Comparison of ENCODE assay signal across 8 cellular contexts in genomic region chr4:147707892-147708672, GRCh38. TPM values are rescaled to one million over a fixed set of nuclear protein-coding genes. Genes with fewer than 3 reads are reported as not detected.
DNase-seq lines count a peak whose midpoint lies in the region; ATAC-seq and TF ChIP-seq lines count a peak whose summit lies in the region.

No MANE protein-coding gene starts in this region.

- intact Hi-C loops in esophagus squamous epithelium (cut with DNase I) = loop anchor here (5.0 kb wide), 1 partner anchor 159 kb away; no protein-coding TSS in a partner anchor

- no peaks in the 10 kb centered on the region for H3K36me3 Mint-ChIP-seq in GM23338 (ENCODE audit: low read depth)
- no peaks in the 10 kb centered on the region for H3K36me3 Mint-ChIP-seq in activated CD8-positive, alpha-beta T cell treated with anti-CD3 and anti-CD28 coated beads, Interleukin-2, amount 10 ng/mL, durations not matched to agents 7 days and 5 days (ENCODE audit: low read depth)
- no peaks in the 10 kb centered on the region for H3K36me3 Mint-ChIP-seq in nephron (ENCODE audit: low read depth)
- no peaks in the 10 kb centered on the region for H3K36me3 Mint-ChIP-seq in stimulated activated memory B cell treated with anti-CD40 and anti-IgM and Interleukin-4, amounts not matched to agents 10 μg/mL and 1 μg/mL and 100 μg/mL, for 72 hours

- TF ChIP-seq CTCF in GM23338 (conservative IDR thresholded peaks at IDR 0.05; ENCODE audit: low read depth in 2 of 2) (peak; percentile 79 to 99), esophagus squamous epithelium (IDR thresholded peaks at IDR 0.05) (peak; percentile 82 to 94 (median 87)), nephron (IDR thresholded peaks at IDR 0.05; ENCODE audit: unreplicated experiment in 3 of 3) (peak; percentile 85 to 90 (median 90))

- H3K4me3 ChIP-seq in GM23338 (no peak overlapping the region), esophagus squamous epithelium (no peak overlapping the region)

- no peaks in the 10 kb centered on the region for H3K4me1 ChIP-seq in GM23338 (ENCODE audit: insufficient read depth)
- peaks cover 0 to 11% (median 6%) of the 10 kb centered on the region in 3 donors for H3K4me1 ChIP-seq in esophagus squamous epithelium

- H3K4me3 Mint-ChIP-seq in GM23338 (no peak overlapping the region), nephron (no peak overlapping the region)
- no peak overlapping the region for H3K4me3 Mint-ChIP-seq in activated CD8-positive, alpha-beta T cell treated with anti-CD3 and anti-CD28 coated beads, Interleukin-2, amount 10 ng/mL, durations not matched to agents 7 days and 5 days
- no peak overlapping the region for H3K4me3 Mint-ChIP-seq in stimulated activated memory B cell treated with anti-CD40 and anti-IgM and Interleukin-4, amounts not matched to agents 10 μg/mL and 1 μg/mL and 100 μg/mL, for 72 hours

- H3K27ac ChIP-seq in GM23338 (ENCODE audit: low read depth) = no peak overlapping the region; the same call in 1 of the 2 replicates
- peak overlapping the region in 1 of 4 donors; percentile 26 for H3K27ac ChIP-seq in esophagus squamous epithelium

- H4K20me1 ChIP-seq in GM23338 (replicated peaks; ENCODE audit: insufficient read depth) = no peaks in the 10 kb centered on the region

- H3F3A ChIP-seq in GM23338 (replicated peaks; ENCODE audit: low read depth) = no peaks in the 10 kb centered on the region

- H3K36me3 ChIP-seq in GM23338 (ENCODE audit: insufficient read depth) = no peaks in the 10 kb centered on the region
- H3K36me3 ChIP-seq in esophagus squamous epithelium = no peaks in the 10 kb centered on the region

- WGBS in esophagus squamous epithelium, 2 donors = 29 to 37% methylated on average over 7 of the region's 7 CpGs

- peak; percentile 75 for ATAC-seq in GM23338
- ATAC-seq in activated CD8-positive, alpha-beta T cell treated with anti-CD3 and anti-CD28 coated beads, Interleukin-2, amount 10 ng/mL, durations not matched to agents 7 days and 5 days = peak; percentile 71
- ATAC-seq in stimulated activated memory B cell treated with anti-CD40 and anti-IgM and Interleukin-4, amounts not matched to agents 10 μg/mL and 1 μg/mL and 100 μg/mL, for 72 hours = no peak

- no peaks in the 10 kb centered on the region for H3K79me2 ChIP-seq in GM23338 (replicated peaks; ENCODE audit: insufficient read depth)

- H3K27me3 ChIP-seq in GM23338 (ENCODE audit: insufficient read depth) = no peaks in the 10 kb centered on the region
- H3K27me3 ChIP-seq in esophagus squamous epithelium = no peaks in the 10 kb centered on the region

- DNase-seq in NCI-H1417 (lab: John Stamatoyannopoulos, UW) (peak; percentile 23 to 70 (median 29)), NCI-H1417 treated with DMSO at 0.1 percent for 48 hours (lab: John Stamatoyannopoulos, UW) (no peak), GM23338 (ENCODE audit: low spot score) (peak; percentile 72), NCI-H1105 (lab: John Stamatoyannopoulos, UW) (peak; percentile 2), esophagus squamous epithelium (lab: John Stamatoyannopoulos, UW) (no peak)
- DNase-seq in activated CD8-positive, alpha-beta T cell treated with anti-CD3 and anti-CD28 coated beads, Interleukin-2, amount 10 ng/mL, durations not matched to agents 7 days and 5 days = peak; percentile 62

- CTCF ChIA-PET in activated CD8-positive, alpha-beta T cell treated with anti-CD3 and anti-CD28 coated beads, Interleukin-2, amount 10 ng/mL, durations not matched to agents 7 days and 5 days (lab: Charles Lee) = interaction anchor here (0.7 to 8.4 kb wide), 18 partner anchors 9 to 157 kb away, joined by 3 to 160 read pairs (median 4); partner anchors contain the start of genes ARHGAP10 and TMEM184C

- no peak for TF ChIP-seq POLR2A in esophagus squamous epithelium (IDR thresholded peaks at IDR 0.05)

- no peaks in the 10 kb centered on the region for H3K27me3 Mint-ChIP-seq in GM23338 (ENCODE audit: insufficient read depth, low read depth, poor library complexity)
- H3K27me3 Mint-ChIP-seq in activated CD8-positive, alpha-beta T cell treated with anti-CD3 and anti-CD28 coated beads, Interleukin-2, amount 10 ng/mL, durations not matched to agents 7 days and 5 days (ENCODE audit: low read depth) = peaks cover 13% of the 10 kb centered on the region
- H3K27me3 Mint-ChIP-seq in nephron (ENCODE audit: low read depth) = peaks cover 4% of the 10 kb centered on the region
- peaks cover 11% of the 10 kb centered on the region for H3K27me3 Mint-ChIP-seq in stimulated activated memory B cell treated with anti-CD40 and anti-IgM and Interleukin-4, amounts not matched to agents 10 μg/mL and 1 μg/mL and 100 μg/mL, for 72 hours

- H3K27ac Mint-ChIP-seq in GM23338 = peak overlapping the region; percentile 21; the same call in 1 of the 2 replicates
- H3K27ac Mint-ChIP-seq in activated CD8-positive, alpha-beta T cell treated with anti-CD3 and anti-CD28 coated beads, Interleukin-2, amount 10 ng/mL, durations not matched to agents 7 days and 5 days = no peak overlapping the region
- H3K27ac Mint-ChIP-seq in nephron = no peak overlapping the region
- no peak overlapping the region for H3K27ac Mint-ChIP-seq in stimulated activated memory B cell treated with anti-CD40 and anti-IgM and Interleukin-4, amounts not matched to agents 10 μg/mL and 1 μg/mL and 100 μg/mL, for 72 hours

- no peaks in the 10 kb centered on the region for H3K9me3 ChIP-seq in esophagus squamous epithelium

- no peaks in the 10 kb centered on the region for H3K9me2 ChIP-seq in GM23338 (ENCODE audit: insufficient read depth)

- H2AFZ ChIP-seq in GM23338 = no peak overlapping the region

- no peak overlapping the region for H3K4me2 ChIP-seq in GM23338

- POLR2A ChIA-PET in activated CD8-positive, alpha-beta T cell treated with anti-CD3 and anti-CD28 coated beads, Interleukin-2, amount 10 ng/mL, durations not matched to agents 7 days and 5 days (lab: Charles Lee) = no interaction called here

- no peaks in the 10 kb centered on the region for H3K9me3 Mint-ChIP-seq in GM23338
- H3K9me3 Mint-ChIP-seq in activated CD8-positive, alpha-beta T cell treated with anti-CD3 and anti-CD28 coated beads, Interleukin-2, amount 10 ng/mL, durations not matched to agents 7 days and 5 days (ENCODE audit: insufficient read depth) = no peaks in the 10 kb centered on the region
- H3K9me3 Mint-ChIP-seq in nephron = no peaks in the 10 kb centered on the region
- H3K9me3 Mint-ChIP-seq in stimulated activated memory B cell treated with anti-CD40 and anti-IgM and Interleukin-4, amounts not matched to agents 10 μg/mL and 1 μg/mL and 100 μg/mL, for 72 hours = no peaks in the 10 kb centered on the region

- H3K4me1 Mint-ChIP-seq in GM23338 = peaks cover 5% of the 10 kb centered on the region
- H3K4me1 Mint-ChIP-seq in activated CD8-positive, alpha-beta T cell treated with anti-CD3 and anti-CD28 coated beads, Interleukin-2, amount 10 ng/mL, durations not matched to agents 7 days and 5 days (ENCODE audit: low read depth) = peaks cover 12% of the 10 kb centered on the region
- peaks cover 5% of the 10 kb centered on the region for H3K4me1 Mint-ChIP-seq in nephron
- peaks cover 6% of the 10 kb centered on the region for H3K4me1 Mint-ChIP-seq in stimulated activated memory B cell treated with anti-CD40 and anti-IgM and Interleukin-4, amounts not matched to agents 10 μg/mL and 1 μg/mL and 100 μg/mL, for 72 hours

TF ChIP-seq in GM23338, 12 proteins besides CTCF, POLR2A, EP300 and RAD21:
- TF ChIP-seq ZNF331 (CRISPR knock-in tag; IDR thresholded peaks at IDR 0.05; ENCODE audit: low read depth) = no peak
- TF ChIP-seq NANOG (IDR thresholded peaks at IDR 0.05; ENCODE audit: borderline replicate concordance) = no peak
- TF ChIP-seq STAT1 (IDR thresholded peaks at IDR 0.05; ENCODE audit: unreplicated experiment) = no peak
- TF ChIP-seq JUNB (IDR thresholded peaks at IDR 0.05; ENCODE audit: unreplicated experiment) = no peak
- TF ChIP-seq ETS1 (IDR thresholded peaks at IDR 0.05) = no peak

RNA-seq across cellular contexts. Expression of gene ARHGAP10, which starts 23.8 kb away (rescaled TPM):
- 4.6 and 5.1 TPM in 2 replicates for total RNA-seq in GM23338 (2014; rRNA removed; shearing (Covaris generic))
- 4.6 and 6.3 TPM in 2 replicates for polyA plus RNA-seq in GM23338 (2016; fragmentation: Nextera tagmentation; extraction: Ambion mirVana)
- 1 to 10 TPM; 6.3 to 7.1 TPM for total RNA-seq in activated CD8-positive, alpha-beta T cell treated with anti-CD3 and anti-CD28 coated beads, Interleukin-2, amount 10 ng/mL, durations not matched to agents 7 days and 5 days
- 100 to 1,000 TPM in 1 of 4 donors, 10 to 100 TPM in 3; 26.5 to 117 (median 29.7) TPM for total RNA-seq in esophagus squamous epithelium

RNA-seq across cellular contexts. Expression of gene PRMT9, which starts 24.1 kb away (rescaled TPM):
- 11.2 and 13.1 TPM in 2 replicates for total RNA-seq in GM23338 (2014; rRNA removed; shearing (Covaris generic))
- 6.4 and 7.6 TPM in 2 replicates for polyA plus RNA-seq in GM23338 (2016; fragmentation: Nextera tagmentation; extraction: Ambion mirVana)
- 10 to 100 TPM; 12.5 to 13.4 TPM for total RNA-seq in activated CD8-positive, alpha-beta T cell treated with anti-CD3 and anti-CD28 coated beads, Interleukin-2, amount 10 ng/mL, durations not matched to agents 7 days and 5 days
- 1 to 10 TPM; 3.2 to 8.1 (median 5.9) TPM for total RNA-seq in esophagus squamous epithelium

Comparison
In these comparisons a context has a peak if more than half of its experiments do, and no peak if none do; other contexts are left out.
1. DNase-seq: peak in NCI-H1417 (3 of 3), GM23338 (single experiment), NCI-H1105 (single experiment) and activated CD8-positive, alpha-beta T cell treated with anti-CD3 and anti-CD28 coated beads, Interleukin-2, amount 10 ng/mL, durations not matched to agents 7 days and 5 days (single experiment); none in NCI-H1417 treated with DMSO at 0.1 percent for 48 hours (single experiment) and esophagus squamous epithelium (single experiment).
2. Peak in every context shown above with its lines, with median percentiles within 50 percentile points of each other: CTCF ChIP-seq.